ENCODE assay signal across 10 cellular contexts in genomic region chr16:57486858-57487834, GRCh38. TPM values are rescaled to one million over a fixed set of nuclear protein-coding genes. Genes with fewer than 3 reads are reported as not detected.
A peak's percentile ranks its signal among the peaks of the same experiment; 100 is the strongest.
DNase-seq lines count a peak whose midpoint lies in the region; ATAC-seq, FAIRE-seq and TF ChIP-seq lines count a peak whose summit lies in the region.
"Had no signal": no experiment of that assay in that cellular context is flagged by ENCODE, and none has a peak within 500 bp of the region (broad histone marks: within the 10 kb centered on the region; RNA-seq: fewer than 3 reads in every experiment).

No MANE protein-coding gene starts in this region.

- TF ChIP-seq POLR2A in GM12892 (IDR thresholded peaks at IDR 0.05; ENCODE audit: low read depth, low read length): no peak

- H3K9me3 ChIP-seq in SK-N-MC (ENCODE audit: low read depth, low read length): no peaks in the 10 kb centered on the region
- H3K9me3 ChIP-seq: right lobe of liver had no signal

- FAIRE-seq in GM12892 (lab: Jason Lieb, UNC): peak; percentile 66

- no peaks in the 10 kb centered on the region for H3K36me3 ChIP-seq in SK-N-MC (ENCODE audit: insufficient read depth, low read length)
- H3K36me3 ChIP-seq: right lobe of liver had no signal

- no peak for ATAC-seq in GM18498 (IDR thresholded peaks at IDR 0.05; ENCODE audit: unreplicated experiment)

- H3K27ac ChIP-seq in SK-N-MC (no peak overlapping the region), skin epidermis (peak overlapping the region in 12 of 21 experiments; percentile 22 to 93 (median 66))

- DNase-seq in GM12892 (ENCODE audit: insufficient read length) (no peak), SK-N-MC (ENCODE audit: low read depth, low spot score) (no peak), foreskin fibroblast (no peak), middle frontal gyrus (ENCODE audit: extremely low spot score, low spot score) (no peak), SKM-1 (lab: John Stamatoyannopoulos, UW; ENCODE audit: unreplicated experiment) (no peak), LoVo (ENCODE audit: low spot score) (no peak)
- DNase-seq: NCI-H2029 treated with DMSO at 0.1 percent for 48 hours had no signal

- no peak for TF ChIP-seq CTCF in foreskin fibroblast (IDR thresholded peaks at IDR 0.05; ENCODE audit: low read depth, low read length)

- H3K4me3 ChIP-seq in SK-N-MC (peak overlapping the region; percentile 58), foreskin fibroblast (ENCODE audit: low read depth in 1 of 2, low read length in 2 of 2) (peak overlapping the region; percentile 53 to 84), skin epidermis (peak overlapping the region in 4 of 7 experiments; percentile 47 to 75 (median 64))

- H3K9ac ChIP-seq in SK-N-MC (ENCODE audit: insufficient read length): no peak overlapping the region

RNA-seq across cellular contexts. Expression of gene DOK4, which starts 0.9 kb away (rescaled TPM):
- 3.0 TPM for polyA plus RNA-seq in GM12892 (2012; ENCODE audit: missing spikeins)

RNA-seq across cellular contexts. Expression of gene POLR2C, which starts 24.7 kb away (rescaled TPM):
- polyA plus RNA-seq in GM12892 (2012; ENCODE audit: missing spikeins): 38.2 TPM

RNA-seq across cellular contexts. Expression of gene COQ9, which starts 39.9 kb away (rescaled TPM):
- polyA plus RNA-seq in GM12892 (2012; ENCODE audit: missing spikeins): 47.6 TPM

RNA-seq across cellular contexts. Expression of gene CIAPIN1, which starts 40.0 kb away (rescaled TPM):
- 32.6 TPM for polyA plus RNA-seq in GM12892 (2012; ENCODE audit: missing spikeins)

RNA-seq across cellular contexts. Expression of gene CCDC102A, which starts 49.2 kb away (rescaled TPM):
- polyA plus RNA-seq in GM12892 (2012; ENCODE audit: missing spikeins): 2.6 TPM
